ENCODE assay signal across 16 cellular contexts in genomic region chr3:123076496-123077418, GRCh38. TPM values are rescaled to one million over a fixed set of nuclear protein-coding genes. Genes with fewer than 3 reads are reported as not detected.
A peak's percentile ranks its signal among the peaks of the same experiment; 100 is the strongest.
DNase-seq lines count a peak whose midpoint lies in the region; ATAC-seq, FAIRE-seq and TF ChIP-seq lines count a peak whose summit lies in the region.
"Had no signal": no experiment of that assay in that cellular context is flagged by ENCODE, and none has a peak within 500 bp of the region (broad histone marks: within the 10 kb centered on the region; RNA-seq: fewer than 3 reads in every experiment).

No MANE protein-coding gene starts in this region.

- H3K9me3 Mint-ChIP-seq in type B pancreatic cell: no peaks in the 10 kb centered on the region
- no peaks in the 10 kb centered on the region for H3K9me3 Mint-ChIP-seq in activated T-helper 1 cell treated with anti-CD3 and anti-CD28 coated beads, Interleukin-12 subunit alpha, Interleukin-12 subunit beta, Interleukin-2, Interleukin-4 antibody, amounts not matched to agents 30 ng/mL and 10 ng/mL and 1 ng/mL, durations not matched to agents 14 hours and 24 hours and 36 hours
- H3K9me3 Mint-ChIP-seq: activated T-cell treated with anti-CD3 and anti-CD28 coated beads, Interleukin-2, amount 50 U/mL, for 24 hours; naive thymus-derived CD8-positive, alpha-beta T cell had no signal

- H3K36me3 Mint-ChIP-seq in type B pancreatic cell: peaks cover 4% of the 10 kb centered on the region
- peaks cover 5% of the 10 kb centered on the region for H3K36me3 Mint-ChIP-seq in activated T-helper 1 cell treated with anti-CD3 and anti-CD28 coated beads, Interleukin-12 subunit alpha, Interleukin-12 subunit beta, Interleukin-2, Interleukin-4 antibody, amounts not matched to agents 30 ng/mL and 10 ng/mL and 1 ng/mL, durations not matched to agents 14 hours and 24 hours and 36 hours (ENCODE audit: low read depth)
- H3K36me3 Mint-ChIP-seq: naive thymus-derived CD8-positive, alpha-beta T cell had no signal

- FAIRE-seq in GM12891 (lab: Jason Lieb, UNC): no peak
- FAIRE-seq: A549, colon, G401.6 had no signal

- TF ChIP-seq CTCF in type B pancreatic cell (conservative IDR thresholded peaks at IDR 0.05) (no peak), GM10248 (IDR thresholded peaks at IDR 0.05; ENCODE audit: control extremely low read depth, extremely low read depth, low read depth, missing control alignments) (no peak)

- intact Hi-C loops in left colon (cut with DNase I, micrococcal nuclease): no loop called here
- intact Hi-C loops in activated T-helper 1 cell treated with anti-CD3 and anti-CD28 coated beads, Interleukin-12 subunit alpha, Interleukin-12 subunit beta, Interleukin-2, Interleukin-4 antibody, amounts not matched to agents 30 ng/mL and 10 ng/mL and 1 ng/mL, durations not matched to agents 14 hours and 24 hours and 36 hours (cut with micrococcal nuclease): no loop called here

- POLR2A ChIA-PET in GM10248 (lab: Yijun Ruan, JAX): interaction anchor here (1.3 kb wide), 1 partner anchor 10 kb away, joined by 3 read pairs; the partner anchor contains the start of gene PDIA5

- CTCF ChIA-PET in GM10248 (lab: Yijun Ruan, JAX): interaction anchor here (0.9 to 1.3 kb wide), 4 partner anchors 9 to 49 kb away, joined by 4 to 6 read pairs (median 4); partner anchors contain the start of gene SEMA5B

- no peak overlapping the region for H3K4me3 Mint-ChIP-seq in type B pancreatic cell
- no peak overlapping the region for H3K4me3 Mint-ChIP-seq in activated T-helper 1 cell treated with anti-CD3 and anti-CD28 coated beads, Interleukin-12 subunit alpha, Interleukin-12 subunit beta, Interleukin-2, Interleukin-4 antibody, amounts not matched to agents 30 ng/mL and 10 ng/mL and 1 ng/mL, durations not matched to agents 14 hours and 24 hours and 36 hours
- H3K4me3 Mint-ChIP-seq: activated T-cell treated with anti-CD3 and anti-CD28 coated beads, Interleukin-2, amount 50 U/mL, for 24 hours; naive thymus-derived CD8-positive, alpha-beta T cell had no signal

- no peak for TF ChIP-seq POLR2A in GM12891 (IDR thresholded peaks at IDR 0.05; ENCODE audit: low read depth, low read length)

- H3K4me1 Mint-ChIP-seq in type B pancreatic cell (ENCODE audit: unreplicated experiment): peaks cover 30% of the 10 kb centered on the region
- H3K4me1 Mint-ChIP-seq in activated T-helper 1 cell treated with anti-CD3 and anti-CD28 coated beads, Interleukin-12 subunit alpha, Interleukin-12 subunit beta, Interleukin-2, Interleukin-4 antibody, amounts not matched to agents 30 ng/mL and 10 ng/mL and 1 ng/mL, durations not matched to agents 14 hours and 24 hours and 36 hours (ENCODE audit: low read depth): peaks cover 24% of the 10 kb centered on the region

- DNase-seq in NCI-H2171 treated with DMSO at 0.1 percent for 48 hours (lab: John Stamatoyannopoulos, UW) (peak; percentile 67), NCI-H2171 (lab: John Stamatoyannopoulos, UW) (no peak), amniotic epithelial cell (ENCODE audit: low read depth) (peak; percentile 42), left colon (peak in 1 of 2 donors; percentile 38), type B pancreatic cell (ENCODE audit: extremely low spot score, unreplicated experiment) (no peak), GM10248 (ENCODE audit: extremely low spot score) (no peak), GM12891 (ENCODE audit: insufficient read length, low spot score) (no peak)
- no peak for DNase-seq in activated T-helper 1 cell treated with anti-CD3 and anti-CD28 coated beads, Interleukin-12 subunit alpha, Interleukin-12 subunit beta, Interleukin-2, Interleukin-4 antibody, amounts not matched to agents 30 ng/mL and 10 ng/mL and 1 ng/mL, durations not matched to agents 14 hours and 24 hours and 36 hours (ENCODE audit: low spot score)
- DNase-seq: activated T-cell treated with anti-CD3 and anti-CD28 coated beads, Interleukin-2, amount 50 U/mL, for 24 hours; naive thymus-derived CD8-positive, alpha-beta T cell; T1000; trophoblast cell had no signal

- peak; percentile 67 for ATAC-seq in left colon
- ATAC-seq: A549; naive thymus-derived CD8-positive, alpha-beta T cell had no signal

- H3K27ac Mint-ChIP-seq in type B pancreatic cell: peak overlapping the region; percentile 36
- no peak overlapping the region for H3K27ac Mint-ChIP-seq in activated T-helper 1 cell treated with anti-CD3 and anti-CD28 coated beads, Interleukin-12 subunit alpha, Interleukin-12 subunit beta, Interleukin-2, Interleukin-4 antibody, amounts not matched to agents 30 ng/mL and 10 ng/mL and 1 ng/mL, durations not matched to agents 14 hours and 24 hours and 36 hours
- H3K27ac Mint-ChIP-seq: activated T-cell treated with anti-CD3 and anti-CD28 coated beads, Interleukin-2, amount 50 U/mL, for 24 hours had no signal

- no peaks in the 10 kb centered on the region for H3K27me3 Mint-ChIP-seq in type B pancreatic cell
- peaks cover 2% of the 10 kb centered on the region for H3K27me3 Mint-ChIP-seq in activated T-helper 1 cell treated with anti-CD3 and anti-CD28 coated beads, Interleukin-12 subunit alpha, Interleukin-12 subunit beta, Interleukin-2, Interleukin-4 antibody, amounts not matched to agents 30 ng/mL and 10 ng/mL and 1 ng/mL, durations not matched to agents 14 hours and 24 hours and 36 hours (ENCODE audit: insufficient read depth)
- H3K27me3 Mint-ChIP-seq: activated T-cell treated with anti-CD3 and anti-CD28 coated beads, Interleukin-2, amount 50 U/mL, for 24 hours; naive thymus-derived CD8-positive, alpha-beta T cell had no signal

TF ChIP-seq in GM12891, 5 proteins besides CTCF, POLR2A, EP300 and RAD21:
- TF ChIP-seq POLR2AphosphoS5 (IDR thresholded peaks at IDR 0.05; ENCODE audit: low read depth, low read length) (no peak), POU2F2 (IDR thresholded peaks at IDR 0.05; ENCODE audit: low read depth, low read length) (no peak), TAF1 (IDR thresholded peaks at IDR 0.05; ENCODE audit: low read depth, low read length) (no peak), SPI1 (IDR thresholded peaks at IDR 0.05; ENCODE audit: low read depth, low read length) (no peak), PAX5 (IDR thresholded peaks at IDR 0.05; ENCODE audit: insufficient read depth, low read length, severe bottlenecking) (no peak)

RNA-seq across cellular contexts. Expression of gene PDIA5, which starts 9.9 kb away (rescaled TPM):
- total RNA-seq in left colon (10 to 100 TPM; 34.7 to 37.7 TPM), type B pancreatic cell (ENCODE audit: low replicate concordance) (28.5 and 48.4 TPM in 2 replicates)
- polyA plus RNA-seq in GM12891 (2012; ENCODE audit: low read depth, missing spikeins): 13.9 TPM
- 28.9 and 31.1 TPM in 2 replicates for total RNA-seq in activated T-helper 1 cell treated with anti-CD3 and anti-CD28 coated beads, Interleukin-12 subunit alpha, Interleukin-12 subunit beta, Interleukin-2, Interleukin-4 antibody, amounts not matched to agents 30 ng/mL and 10 ng/mL and 1 ng/mL, durations not matched to agents 14 hours and 24 hours and 36 hours

RNA-seq across cellular contexts. Expression of gene SEMA5B, which starts 49.2 kb away (rescaled TPM):
- total RNA-seq in left colon: under 1 TPM; 0.15 to 0.59 TPM
- 0.50 and 12.8 TPM in 2 replicates for total RNA-seq in type B pancreatic cell (ENCODE audit: low replicate concordance)
- 0.09 TPM for polyA plus RNA-seq in GM12891 (2012; ENCODE audit: low read depth, missing spikeins)
- not detected in 2 replicates for total RNA-seq in activated T-helper 1 cell treated with anti-CD3 and anti-CD28 coated beads, Interleukin-12 subunit alpha, Interleukin-12 subunit beta, Interleukin-2, Interleukin-4 antibody, amounts not matched to agents 30 ng/mL and 10 ng/mL and 1 ng/mL, durations not matched to agents 14 hours and 24 hours and 36 hours
- total RNA-seq: HT-29 had no signal
- polyA plus RNA-seq: naive thymus-derived CD8-positive, alpha-beta T cell had no signal

Comparison
In these comparisons a context has a peak if more than half of its experiments do, and no peak if none do; other contexts are left out.
1. DNase-seq: peak in NCI-H2171 treated with DMSO at 0.1 percent for 48 hours (single experiment) and amniotic epithelial cell (single experiment); none in NCI-H2171 (single experiment), type B pancreatic cell (single experiment), GM10248 (single experiment), GM12891 (single experiment) and activated T-helper 1 cell treated with anti-CD3 and anti-CD28 coated beads, Interleukin-12 subunit alpha, Interleukin-12 subunit beta, Interleukin-2, Interleukin-4 antibody, amounts not matched to agents 30 ng/mL and 10 ng/mL and 1 ng/mL, durations not matched to agents 14 hours and 24 hours and 36 hours (single experiment).